Comparison of ENCODE assay signal across 2 cellular contexts in the genomic region with DNA sequence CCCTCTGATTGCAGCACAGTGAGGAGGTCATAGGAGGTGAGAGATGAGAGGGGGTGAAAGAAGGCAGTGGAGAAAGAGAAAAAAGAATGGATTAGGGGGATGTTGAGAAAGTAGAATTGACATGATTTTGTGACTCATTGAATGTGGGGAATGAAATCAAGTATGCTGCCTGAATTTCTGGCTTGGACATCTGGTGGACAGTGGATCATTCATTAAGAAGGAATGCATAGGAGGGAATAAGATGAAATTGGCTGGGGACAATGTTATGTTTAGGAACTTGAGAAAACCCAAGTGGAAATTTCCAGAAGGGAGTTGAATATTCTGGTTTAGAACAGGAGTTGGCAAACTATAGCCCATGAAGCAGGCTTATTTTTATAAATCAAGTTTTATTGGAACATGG. TPM values are rescaled to one million over a fixed set of nuclear protein-coding genes. Genes with fewer than 3 reads are reported as not detected.
"Had no signal": no experiment of that assay in that cellular context is flagged by ENCODE, and none has a peak within 500 bp of the region (broad histone marks: within the 10 kb centered on the region; RNA-seq: fewer than 3 reads in every experiment).

No MANE protein-coding gene starts in this region.

RNA-seq across cellular contexts. Expression of a gene that starts 7.0 kb away (rescaled TPM):
- total RNA-seq: H1, H7 had no signal
